In the genomic region with DNA sequence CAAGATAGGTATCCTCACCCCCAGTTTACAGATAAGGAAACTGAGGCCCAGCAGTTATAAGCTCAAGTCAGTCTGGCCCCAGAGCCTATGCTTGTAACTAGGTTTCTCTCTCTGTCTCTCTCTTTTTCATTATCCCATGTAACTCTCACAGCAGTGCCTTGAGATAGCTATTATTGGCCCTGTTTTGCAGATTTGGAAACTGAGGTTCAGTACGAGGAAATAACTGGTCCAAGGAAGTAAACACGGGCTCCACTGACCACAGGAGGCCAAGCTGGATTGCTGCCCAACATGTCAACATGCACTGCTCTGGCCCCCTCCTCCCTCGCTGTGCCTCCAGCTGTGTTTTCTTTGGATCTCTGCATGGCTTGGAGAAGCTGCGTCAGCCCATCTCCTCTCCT, we compare ENCODE assay signal across 12 cellular contexts. TPM values are rescaled to one million over a fixed set of nuclear protein-coding genes. Genes with fewer than 3 reads are reported as not detected.
DNase-seq lines count a peak whose midpoint lies in the region; ATAC-seq and TF ChIP-seq lines count a peak whose summit lies in the region.
"Had no signal": no experiment of that assay in that cellular context is flagged by ENCODE, and none has a peak within 500 bp of the region (broad histone marks: within the 10 kb centered on the region; RNA-seq: fewer than 3 reads in every experiment).

No MANE protein-coding gene starts in this region.

- no peak overlapping the region for H4K8ac ChIP-seq in mesenchymal stem cell (ENCODE audit: low read length)

- TF ChIP-seq EP300 in SK-N-SH (IDR thresholded peaks at IDR 0.05; ENCODE audit: borderline replicate concordance in 1 of 2, low read depth in 1 of 2, low read length in 1 of 2) (no peak), esophagus muscularis mucosa (IDR thresholded peaks at IDR 0.05) (no peak)

- no peak overlapping the region for H2BK15ac ChIP-seq in mesenchymal stem cell (ENCODE audit: low read depth, poor library complexity, severe bottlenecking)

- H3K36me3 ChIP-seq in SK-N-SH (replicated peaks in 1 of 2; ENCODE audit: control insufficient read depth in 1 of 2, insufficient read depth in 2 of 2, low read length in 1 of 2) (no peaks in the 10 kb centered on the region), esophagus muscularis mucosa (no peaks in the 10 kb centered on the region), mesenchymal stem cell (ENCODE audit: control insufficient read depth in 1 of 2, insufficient read depth in 2 of 2, low read depth in 1 of 2, low read length in 2 of 2) (no peaks in the 10 kb centered on the region), tibial artery (no peaks in the 10 kb centered on the region)

- 19% methylated on average over 4 of the region's 4 CpGs for WGBS in SK-N-SH (ENCODE audit: low lambda C conversion rate)
- 39% methylated on average over 4 of the region's 4 CpGs for WGBS in esophagus muscularis mucosa
- 44% methylated on average over 4 of the region's 4 CpGs for WGBS in mesenchymal stem cell

- no peaks in the 10 kb centered on the region for H3K9me3 ChIP-seq in SK-N-SH
- H3K9me3 ChIP-seq in esophagus muscularis mucosa: no peaks in the 10 kb centered on the region
- H3K9me3 ChIP-seq in mesenchymal stem cell (ENCODE audit: control insufficient read depth, low read length): no peaks in the 10 kb centered on the region
- no peaks in the 10 kb centered on the region for H3K9me3 ChIP-seq in tibial artery

- no peak for DNase-seq in SK-N-SH
- DNase-seq in esophagus muscularis mucosa (ENCODE audit: extremely low spot score): no peak
- peak; percentile 45 for DNase-seq in mesenchymal stem cell
- peak; percentile 85 for DNase-seq in tibial artery
- DNase-seq in middle frontal gyrus (ENCODE audit: extremely low spot score, low spot score): no peak
- no peak for DNase-seq in HuH-7 (ENCODE audit: low spot score)
- DNase-seq in HEK293T (ENCODE audit: extremely low spot score): no peak
- DNase-seq: activated CD4-positive, alpha-beta T cell treated with anti-CD3 and anti-CD28 coated beads, Interleukin-2, amount 50 U/mL, for 48 hours; naive B cell; NCI-H2171 treated with DMSO at 0.1 percent for 48 hours; SIG-M5 had no signal

- H4K91ac ChIP-seq in mesenchymal stem cell (ENCODE audit: low read length): no peak overlapping the region

- H2BK12ac ChIP-seq in mesenchymal stem cell (ENCODE audit: low read length in 2 of 2): no peak overlapping the region

- intact Hi-C loops in esophagus muscularis mucosa (cut with DNase I) (no loop called here), tibial artery (cut with DNase I; ENCODE audit: low total_unique reads) (no loop called here)

- no peak for TF ChIP-seq POLR2A in esophagus muscularis mucosa (IDR thresholded peaks at IDR 0.05; ENCODE audit: low read depth)

- H3K9ac ChIP-seq in SK-N-SH (no peak overlapping the region), mesenchymal stem cell (ENCODE audit: low read length) (peak overlapping the region; percentile 74)

- peak overlapping the region in 1 of 2 experiments; percentile 58 for H3K14ac ChIP-seq in mesenchymal stem cell (ENCODE audit: low read length in 2 of 2)

- TF ChIP-seq CTCF in SK-N-SH (IDR thresholded peaks at IDR 0.05) (no peak), esophagus muscularis mucosa (IDR thresholded peaks at IDR 0.05) (no peak), tibial artery (IDR thresholded peaks at IDR 0.05) (no peak)

- H3K27ac ChIP-seq in SK-N-SH (ENCODE audit: low read depth in 2 of 2, low read length in 1 of 2) (peak overlapping the region; percentile 40 to 71; a peak in 3 of 4 replicates), esophagus muscularis mucosa (replicated peaks in 1 of 4) (peak overlapping the region; percentile 37 to 69 (median 64)), mesenchymal stem cell (ENCODE audit: low read length, poor library complexity, severe bottlenecking) (no peak overlapping the region), tibial artery (peak overlapping the region in 1 of 2 donors; percentile 32)

- peaks cover 5% of the 10 kb centered on the region for H3F3A ChIP-seq in SK-N-SH (replicated peaks; ENCODE audit: insufficient read depth)

- POLR2A ChIA-PET in SK-N-SH (lab: Yijun Ruan, JAX): interaction anchor here (0.9 to 3.3 kb wide), 7 partner anchors 7 to 29 kb away, joined by 3 to 34 read pairs (median 3); partner anchors contain the start of genes CTSA, NEURL2, PCIF1 and PLTP
- POLR2A ChIA-PET in HEK293T (lab: Yijun Ruan, JAX): interaction anchor here (0.7 to 2.8 kb wide), 4 partner anchors 9 to 80 kb away, joined by 3 to 19 read pairs (median 4); partner anchors contain the start of gene PCIF1

- H3K4ac ChIP-seq in mesenchymal stem cell (ENCODE audit: low read depth in 1 of 2, low read length in 2 of 2): no peak overlapping the region

- H2AFZ ChIP-seq in SK-N-SH (ENCODE audit: low read depth) (no peak overlapping the region), mesenchymal stem cell (ENCODE audit: low read depth, low read length) (no peak overlapping the region)

- TF ChIP-seq RAD21 in SK-N-SH (IDR thresholded peaks at IDR 0.05; ENCODE audit: low read length): no peak

- H3K27me3 ChIP-seq in SK-N-SH (ENCODE audit: insufficient read depth): no peaks in the 10 kb centered on the region
- H3K27me3 ChIP-seq in esophagus muscularis mucosa: no peaks in the 10 kb centered on the region
- H3K27me3 ChIP-seq in mesenchymal stem cell (ENCODE audit: control insufficient read depth in 1 of 2, insufficient read depth in 1 of 2, low read length in 2 of 2): no peaks in the 10 kb centered on the region
- H3K27me3 ChIP-seq in tibial artery: peaks cover 0 to 12% of the 10 kb centered on the region in 2 donors

- H3K4me1 ChIP-seq in SK-N-SH (ENCODE audit: control insufficient read depth in 1 of 2, insufficient read depth in 2 of 2, low read depth in 1 of 2, low read length in 1 of 2) (peaks cover 0 to 12% of the 10 kb centered on the region in 2 experiments; a peak in 1 of 4 replicates), esophagus muscularis mucosa (peaks cover 38 to 52% (median 43%) of the 10 kb centered on the region in 4 donors), mesenchymal stem cell (ENCODE audit: control insufficient read depth, insufficient read depth, low read depth, low read length) (peaks cover 21% of the 10 kb centered on the region), tibial artery (peaks cover 0 to 38% (median 12%) of the 10 kb centered on the region in 4 donors)

- no peak overlapping the region for H3K23ac ChIP-seq in mesenchymal stem cell (ENCODE audit: low read length in 2 of 2)

- H3K9me2 ChIP-seq in SK-N-SH: no peaks in the 10 kb centered on the region

- no peaks in the 10 kb centered on the region for H3K79me2 ChIP-seq in SK-N-SH (ENCODE audit: insufficient read depth)

- H3K4me3 ChIP-seq in SK-N-SH (ENCODE audit: low read depth in 2 of 2, low read length in 1 of 2) (no peak overlapping the region), esophagus muscularis mucosa (no peak overlapping the region), mesenchymal stem cell (ENCODE audit: insufficient read depth in 1 of 2, low read depth in 1 of 2, low read length in 2 of 2) (no peak overlapping the region), tibial artery (no peak overlapping the region)

- H3K4me2 ChIP-seq in SK-N-SH (peak overlapping the region; percentile 58), mesenchymal stem cell (ENCODE audit: low read length, poor library complexity, severe bottlenecking) (no peak overlapping the region)

- CTCF ChIA-PET in SK-N-SH (lab: Yijun Ruan, JAX) (interaction anchor here (0.6 to 2.6 kb wide), 7 partner anchors 9 to 50 kb away, joined by 3 to 10 read pairs (median 5); partner anchors contain the start of genes CTSA and NEURL2), HEK293T (lab: Yijun Ruan, JAX) (no interaction called here)

- no peak overlapping the region for H2AK5ac ChIP-seq in mesenchymal stem cell (ENCODE audit: low read length, severe bottlenecking)

- H3K18ac ChIP-seq in mesenchymal stem cell (ENCODE audit: low read depth in 1 of 2, low read length in 2 of 2): no peak overlapping the region

- no peak for ATAC-seq in HG02885 (IDR thresholded peaks at IDR 0.05; ENCODE audit: poor library complexity, unreplicated experiment)

- H4K20me1 ChIP-seq in SK-N-SH (ENCODE audit: insufficient read depth): no peaks in the 10 kb centered on the region

- H3K79me1 ChIP-seq in mesenchymal stem cell (replicated peaks; ENCODE audit: low read length, poor library complexity, severe bottlenecking): no peaks in the 10 kb centered on the region

- H2BK120ac ChIP-seq in mesenchymal stem cell (ENCODE audit: low read depth, low read length): peak overlapping the region; percentile 27

- no peak overlapping the region for H2BK5ac ChIP-seq in mesenchymal stem cell (ENCODE audit: low read depth, low read length, poor library complexity, severe bottlenecking)

TF ChIP-seq in HEK293T, 16 proteins besides CTCF, POLR2A, EP300 and RAD21 (continues in another document):
- TF ChIP-seq SUZ12 (IDR thresholded peaks at IDR 0.05): no peak
- no peak for TF ChIP-seq FOXM1 (IDR thresholded peaks at IDR 0.05; ENCODE audit: borderline replicate concordance)

RNA-seq across cellular contexts. Expression of gene PLTP, which starts 7.6 kb away (rescaled TPM):
- polyA plus RNA-seq in SK-N-SH (2012; rRNA removed): 114 and 154 TPM in 2 replicates
- polyA plus RNA-seq in SK-N-SH (2012; cell fraction: cytosol; rRNA removed): 68.2 and 102 TPM in 2 replicates
- polyA plus RNA-seq in SK-N-SH (2012; cell fraction: nucleus; rRNA removed): 169 and 176 TPM in 2 replicates
- 100 to 1,000 TPM; 109 to 342 (median 176) TPM for total RNA-seq in esophagus muscularis mucosa
- 175 TPM for polyA plus RNA-seq in mesenchymal stem cell (2013, experiment 1 of 2)
- polyA plus RNA-seq in mesenchymal stem cell (2013, experiment 2 of 2): 164 TPM

RNA-seq across cellular contexts. Expression of gene PCIF1, which starts 14.9 kb away (rescaled TPM):
- 18.2 and 23.1 TPM in 2 replicates for polyA plus RNA-seq in SK-N-SH (2012; rRNA removed)
- 12.0 and 16.5 TPM in 2 replicates for polyA plus RNA-seq in SK-N-SH (2012; cell fraction: cytosol; rRNA removed)
- 30.5 and 34.6 TPM in 2 replicates for polyA plus RNA-seq in SK-N-SH (2012; cell fraction: nucleus; rRNA removed)
- total RNA-seq in esophagus muscularis mucosa: 10 to 100 TPM; 35.3 to 51.2 (median 37.2) TPM
- 16.7 TPM for polyA plus RNA-seq in mesenchymal stem cell (2013, experiment 1 of 2)
- polyA plus RNA-seq in mesenchymal stem cell (2013, experiment 2 of 2): 17.3 TPM

RNA-seq across cellular contexts. Expression of gene CTSA, which starts 28.4 kb away (rescaled TPM):
- polyA plus RNA-seq in SK-N-SH (2012; rRNA removed): 338 and 363 TPM in 2 replicates
- 162 and 242 TPM in 2 replicates for polyA plus RNA-seq in SK-N-SH (2012; cell fraction: cytosol; rRNA removed)
- 656 and 683 TPM in 2 replicates for polyA plus RNA-seq in SK-N-SH (2012; cell fraction: nucleus; rRNA removed)
- total RNA-seq in esophagus muscularis mucosa: 10 to 100 TPM; 44.8 to 70.2 (median 48.3) TPM
- 373 TPM for polyA plus RNA-seq in mesenchymal stem cell (2013, experiment 1 of 2)
- 366 TPM for polyA plus RNA-seq in mesenchymal stem cell (2013, experiment 2 of 2)

RNA-seq across cellular contexts. Expression of gene NEURL2, which starts 28.5 kb away (rescaled TPM):
- 3.5 and 4.7 TPM in 2 replicates for polyA plus RNA-seq in SK-N-SH (2012; rRNA removed)
- polyA plus RNA-seq in SK-N-SH (2012; cell fraction: cytosol; rRNA removed): 1.3 and 1.9 TPM in 2 replicates
- 21.3 and 22.3 TPM in 2 replicates for polyA plus RNA-seq in SK-N-SH (2012; cell fraction: nucleus; rRNA removed)
- total RNA-seq in esophagus muscularis mucosa: 10 to 100 TPM; 10.8 to 16.1 (median 13.0) TPM
- polyA plus RNA-seq in mesenchymal stem cell (2013, experiment 1 of 2): 4.3 TPM
- polyA plus RNA-seq in mesenchymal stem cell (2013, experiment 2 of 2): 3.6 TPM

RNA-seq across cellular contexts. Expression of gene SPATA25, which starts 32.1 kb away (rescaled TPM):
- 1.3 and 2.9 TPM in 2 replicates for polyA plus RNA-seq in SK-N-SH (2012; rRNA removed)
- polyA plus RNA-seq in SK-N-SH (2012; cell fraction: cytosol; rRNA removed): 0.28 and 0.32 TPM in 2 replicates
- 13.5 and 18.1 TPM in 2 replicates for polyA plus RNA-seq in SK-N-SH (2012; cell fraction: nucleus; rRNA removed)
- total RNA-seq in esophagus muscularis mucosa: 1 to 10 TPM; 1.7 to 4.6 (median 3.0) TPM
- 0.39 TPM for polyA plus RNA-seq in mesenchymal stem cell (2013, experiment 1 of 2)
- 0.38 TPM for polyA plus RNA-seq in mesenchymal stem cell (2013, experiment 2 of 2)

Comparison
In these comparisons a context has a peak if more than half of its experiments do, and no peak if none do; other contexts are left out.
1. DNase-seq: peak in mesenchymal stem cell (single experiment) and tibial artery (2 of 2); none in SK-N-SH (single experiment), esophagus muscularis mucosa (single experiment), middle frontal gyrus (single experiment), HuH-7 (single experiment) and HEK293T (single experiment).